ENCODE assay signal across 12 cellular contexts in the genomic region with DNA sequence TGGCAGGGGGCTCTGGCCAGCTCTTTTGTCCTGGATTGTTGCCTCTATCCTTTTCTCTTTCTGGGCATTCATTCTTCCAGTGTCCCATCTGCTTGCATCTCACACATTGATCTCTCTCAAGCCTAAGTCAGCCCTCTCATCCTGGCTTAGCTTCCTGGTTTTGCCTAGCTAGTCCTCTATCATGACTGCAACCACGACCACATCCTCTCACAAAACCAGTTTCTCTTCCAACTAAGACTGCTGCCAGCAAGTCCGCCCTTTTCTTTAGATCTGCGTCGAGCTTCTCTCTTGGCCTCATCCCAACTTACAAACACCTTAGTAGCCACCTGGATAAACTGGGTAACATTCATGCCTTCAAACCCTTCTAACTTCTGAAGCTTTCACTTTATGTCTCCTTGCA.
DNase-seq lines count a peak whose midpoint lies in the region; ATAC-seq and TF ChIP-seq lines count a peak whose summit lies in the region.
"Had no signal": no experiment of that assay in that cellular context is flagged by ENCODE, and none has a peak within 500 bp of the region (broad histone marks: within the 10 kb centered on the region; RNA-seq: fewer than 3 reads in every experiment).

No MANE protein-coding gene starts in this region.

- DNase-seq in CMK (ENCODE audit: low read depth) (peak; percentile 3), RPMI7951 (ENCODE audit: low read depth) (peak; percentile 52), NOMO-1 (lab: John Stamatoyannopoulos, UW; ENCODE audit: unreplicated experiment in 2 of 2) (no peak), HFFc6 (no peak), DMS79 treated with DMSO at 0.1 percent for 48 hours (lab: John Stamatoyannopoulos, UW) (no peak)
- DNase-seq: activated naive CD8-positive, alpha-beta T cell treated with anti-CD3 and anti-CD28 coated beads, Interleukin-2, amount 50 U/mL, for 24 hours; endodermal cell; stimulated activated CD4-positive, alpha-beta T cell treated with anti-CD3 and anti-CD28 coated beads, Interleukin-4, amount 100 ng/mL, for 1 hour had no signal

- no peak for TF ChIP-seq CTCF in HFFc6 (IDR thresholded peaks at IDR 0.05)

- H3K27me3 Mint-ChIP-seq in HFFc6 (ENCODE audit: insufficient read depth) = 0 out of 2 replicates have a peak, but pooled peaks cover 2% of the 10 kb centered on the region
- H3K27me3 Mint-ChIP-seq: activated naive CD8-positive, alpha-beta T cell treated with anti-CD3 and anti-CD28 coated beads, Interleukin-2, amount 50 U/mL, for 24 hours had no signal

- no peak overlapping the region for H3K4me3 Mint-ChIP-seq in HFFc6
- H3K4me3 Mint-ChIP-seq: activated naive CD8-positive, alpha-beta T cell treated with anti-CD3 and anti-CD28 coated beads, Interleukin-2, amount 50 U/mL, for 24 hours; endodermal cell; neural progenitor cell had no signal

- H3K36me3 Mint-ChIP-seq in HFFc6 (ENCODE audit: low read depth) = no peaks in the 10 kb centered on the region
- H3K36me3 Mint-ChIP-seq: neural progenitor cell had no signal

- ATAC-seq in GM19035 (IDR thresholded peaks at IDR 0.05; ENCODE audit: unreplicated experiment) = peak; percentile 65
- peak; percentile 75 for ATAC-seq in HG02943 (IDR thresholded peaks at IDR 0.05; ENCODE audit: low read depth, unreplicated experiment)
- ATAC-seq in GM18868 (IDR thresholded peaks at IDR 0.05; ENCODE audit: unreplicated experiment) = no peak
- ATAC-seq: activated naive CD8-positive, alpha-beta T cell treated with anti-CD3 and anti-CD28 coated beads, Interleukin-2, amount 50 U/mL, for 24 hours had no signal

- H3K9me3 Mint-ChIP-seq in HFFc6 = peaks cover 17% of the 10 kb centered on the region
- H3K9me3 Mint-ChIP-seq: activated naive CD8-positive, alpha-beta T cell treated with anti-CD3 and anti-CD28 coated beads, Interleukin-2, amount 50 U/mL, for 24 hours had no signal

- no peak overlapping the region for H3K27ac Mint-ChIP-seq in HFFc6
- H3K27ac Mint-ChIP-seq: activated naive CD8-positive, alpha-beta T cell treated with anti-CD3 and anti-CD28 coated beads, Interleukin-2, amount 50 U/mL, for 24 hours; endodermal cell; neural progenitor cell had no signal

- peaks cover 22% of the 10 kb centered on the region; the same call in 1 of the 2 replicates for H3K4me1 Mint-ChIP-seq in HFFc6 (ENCODE audit: low read depth)

Comparison
In these comparisons a context has a peak if more than half of its experiments do, and no peak if none do; other contexts are left out.
1. DNase-seq: peak in CMK (single experiment) and RPMI7951 (single experiment); none in NOMO-1 (0 of 2), HFFc6 (single experiment) and DMS79 treated with DMSO at 0.1 percent for 48 hours (single experiment).